In genomic region chr12:11039171-11039570, GRCh38 we compare ENCODE assay signal across 18 cellular contexts.
"Had no signal": no experiment of that assay in that cellular context is flagged by ENCODE, and none has a peak within 500 bp of the region (broad histone marks: within the 10 kb centered on the region; RNA-seq: fewer than 3 reads in every experiment).

No MANE protein-coding gene starts in this region.

- DNase-seq: KBM-7, NCI-H1092, NCI-H1105 treated with DMSO at 0.1 percent for 48 hours, NCI-H1417 treated with DMSO at 0.1 percent for 48 hours, NCI-H146, NCI-H1694 treated with DMSO at 0.1 percent for 48 hours, NCI-H1930, NCI-H2081, NCI-H2107, NCI-H2171, NCI-H226, NCI-H446, NCI-H510A, NCI-H524 treated with DMSO at 0.1 percent for 48 hours, NCI-H69, NCI-H774, SHP77, SK-N-SH had no signal
